ENCODE assay signal across 1 cellular context in genomic region chr19:995051-995827, GRCh38.
TF ChIP-seq lines count a peak whose summit lies in the region.

No MANE protein-coding gene starts in this region.

TF ChIP-seq in IMR-90, 13 proteins besides CTCF, POLR2A, EP300 and RAD21 (continued from another document):
- TF ChIP-seq, protein P1, sequence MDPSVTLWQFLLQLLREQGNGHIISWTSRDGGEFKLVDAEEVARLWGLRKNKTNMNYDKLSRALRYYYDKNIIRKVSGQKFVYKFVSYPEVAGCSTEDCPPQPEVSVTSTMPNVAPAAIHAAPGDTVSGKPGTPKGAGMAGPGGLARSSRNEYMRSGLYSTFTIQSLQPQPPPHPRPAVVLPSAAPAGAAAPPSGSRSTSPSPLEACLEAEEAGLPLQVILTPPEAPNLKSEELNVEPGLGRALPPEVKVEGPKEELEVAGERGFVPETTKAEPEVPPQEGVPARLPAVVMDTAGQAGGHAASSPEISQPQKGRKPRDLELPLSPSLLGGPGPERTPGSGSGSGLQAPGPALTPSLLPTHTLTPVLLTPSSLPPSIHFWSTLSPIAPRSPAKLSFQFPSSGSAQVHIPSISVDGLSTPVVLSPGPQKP (IDR thresholded peaks at IDR 0.05; ENCODE audit: borderline replicate concordance, low read depth, low read length): no peak
- TF ChIP-seq MXI1 (IDR thresholded peaks at IDR 0.05; ENCODE audit: borderline replicate concordance, low read depth, low read length) (no peak), CHD1 (IDR thresholded peaks at IDR 0.05; ENCODE audit: low read depth, low read length) (no peak), SMC3 (IDR thresholded peaks at IDR 0.05; ENCODE audit: low read depth, low read length) (no peak), BHLHE40 (IDR thresholded peaks at IDR 0.05; ENCODE audit: low read depth, low read length) (no peak), MAFK (IDR thresholded peaks at IDR 0.05; ENCODE audit: low read depth, low read length) (no peak), CEBPB (IDR thresholded peaks at IDR 0.05; ENCODE audit: low read depth, low read length) (no peak), RCOR1 (IDR thresholded peaks at IDR 0.05; ENCODE audit: insufficient replicate concordance, low read length) (no peak)
- TF ChIP-seq, protein P2, sequence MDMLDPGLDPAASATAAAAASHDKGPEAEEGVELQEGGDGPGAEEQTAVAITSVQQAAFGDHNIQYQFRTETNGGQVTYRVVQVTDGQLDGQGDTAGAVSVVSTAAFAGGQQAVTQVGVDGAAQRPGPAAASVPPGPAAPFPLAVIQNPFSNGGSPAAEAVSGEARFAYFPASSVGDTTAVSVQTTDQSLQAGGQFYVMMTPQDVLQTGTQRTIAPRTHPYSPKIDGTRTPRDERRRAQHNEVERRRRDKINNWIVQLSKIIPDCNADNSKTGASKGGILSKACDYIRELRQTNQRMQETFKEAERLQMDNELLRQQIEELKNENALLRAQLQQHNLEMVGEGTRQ (IDR thresholded peaks at IDR 0.05; ENCODE audit: low read depth, low read length): no peak
